In the genomic region with DNA sequence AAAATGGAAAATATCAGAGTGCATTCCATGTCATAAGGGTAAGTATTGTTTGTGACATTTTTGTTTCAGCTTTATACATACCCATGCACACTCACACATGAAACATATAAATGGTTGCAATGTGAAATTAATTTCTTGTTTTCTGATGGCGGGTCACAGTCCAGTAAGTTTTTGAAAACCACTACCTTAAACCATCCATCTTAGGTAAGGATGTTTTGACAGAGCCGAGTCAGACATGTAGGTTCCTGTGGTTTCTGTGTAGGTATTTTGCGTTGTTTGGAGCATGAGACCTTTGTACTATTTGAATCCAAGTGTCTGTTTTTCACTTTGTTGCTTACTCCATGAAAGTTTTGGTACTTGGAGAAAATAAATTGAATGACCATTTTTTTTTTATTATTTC, we compare ENCODE assay signal across 25 cellular contexts.
"Had no signal": no experiment of that assay in that cellular context is flagged by ENCODE, and none has a peak within 500 bp of the region (broad histone marks: within the 10 kb centered on the region; RNA-seq: fewer than 3 reads in every experiment).

No MANE protein-coding gene starts in this region.

- ATAC-seq: activated T-cell treated with anti-CD3 and anti-CD28 coated beads, Interleukin-2, amount 50 U/mL, for 4 hours; activated T-helper 17 cell treated with anti-CD3 and anti-CD28 coated beads, Interleukin-2, amount 50 U/mL, for 72 hours; effector memory CD8-positive, alpha-beta T cell; stimulated activated effector memory CD8-positive, alpha-beta T cell treated with anti-CD3 and anti-CD28 coated beads, Interleukin-12 subunit alpha, Interleukin-12 subunit beta, amount 100 ng/mL, for 72 hours; upper lobe of right lung had no signal

- H3K4me3 Mint-ChIP-seq: activated CD4-positive, alpha-beta memory T cell treated with anti-CD3 and anti-CD28 coated beads, Interleukin-2, amount 10 ng/mL, durations not matched to agents 7 days and 5 days; activated CD4-positive, alpha-beta T cell treated with anti-CD3 and anti-CD28 coated beads, Interleukin-2, amount 10 ng/mL, durations not matched to agents 7 days and 5 days; activated T-cell treated with anti-CD3 and anti-CD28 coated beads, Interleukin-2, amount 50 U/mL, for 4 hours; activated T-helper 17 cell treated with anti-CD3 and anti-CD28 coated beads, Interleukin-2, amount 50 U/mL, for 72 hours; effector memory CD8-positive, alpha-beta T cell; nephron; stimulated activated effector memory CD8-positive, alpha-beta T cell treated with anti-CD3 and anti-CD28 coated beads, Interleukin-12 subunit alpha, Interleukin-12 subunit beta, amount 100 ng/mL, for 72 hours had no signal

- H3K27ac Mint-ChIP-seq: activated CD4-positive, alpha-beta memory T cell treated with anti-CD3 and anti-CD28 coated beads, Interleukin-2, amount 10 ng/mL, durations not matched to agents 7 days and 5 days; activated CD4-positive, alpha-beta T cell treated with anti-CD3 and anti-CD28 coated beads, Interleukin-2, amount 10 ng/mL, durations not matched to agents 7 days and 5 days; activated T-helper 17 cell treated with anti-CD3 and anti-CD28 coated beads, Interleukin-2, amount 50 U/mL, for 72 hours; effector memory CD8-positive, alpha-beta T cell; nephron; stimulated activated effector memory CD8-positive, alpha-beta T cell treated with anti-CD3 and anti-CD28 coated beads, Interleukin-12 subunit alpha, Interleukin-12 subunit beta, amount 100 ng/mL, for 72 hours had no signal

- H3K9me3 ChIP-seq: gastroesophageal sphincter, neutrophil, prostate gland, sigmoid colon, thyroid gland, upper lobe of right lung had no signal

- DNase-seq: activated CD4-positive, alpha-beta memory T cell treated with anti-CD3 and anti-CD28 coated beads, Interleukin-2, amount 10 ng/mL, durations not matched to agents 7 days and 5 days; activated CD4-positive, alpha-beta T cell treated with anti-CD3 and anti-CD28 coated beads for 1 hour; activated CD4-positive, alpha-beta T cell treated with anti-CD3 and anti-CD28 coated beads, Interleukin-2, amount 10 ng/mL, durations not matched to agents 7 days and 5 days; activated gamma-delta T cell treated with Interleukin-2 at 50 U/mL for 16 hours; activated naive CD4-positive, alpha-beta T cell treated with anti-CD3 and anti-CD28 coated beads, Interleukin-2, amount 50 U/mL, for 16 hours; activated T-cell treated with anti-CD3 and anti-CD28 coated beads, Interleukin-2, amount 50 U/mL, for 4 hours; amygdala; caudate nucleus; cortex of kidney; effector memory CD8-positive, alpha-beta T cell; head of caudate nucleus; hippocampal formation; sigmoid colon; small intestine; stimulated activated CD4-positive, alpha-beta T cell treated with anti-CD3 and anti-CD28 coated beads, Interleukin-4, amount 100 ng/mL, for 24 hours; stomach; T-helper 2 cell; upper lobe of right lung had no signal

- H3K9me3 Mint-ChIP-seq: activated CD4-positive, alpha-beta memory T cell treated with anti-CD3 and anti-CD28 coated beads, Interleukin-2, amount 10 ng/mL, durations not matched to agents 7 days and 5 days; activated T-cell treated with anti-CD3 and anti-CD28 coated beads, Interleukin-2, amount 50 U/mL, for 4 hours; activated T-helper 17 cell treated with anti-CD3 and anti-CD28 coated beads, Interleukin-2, amount 50 U/mL, for 72 hours; stimulated activated effector memory CD8-positive, alpha-beta T cell treated with anti-CD3 and anti-CD28 coated beads, Interleukin-12 subunit alpha, Interleukin-12 subunit beta, amount 100 ng/mL, for 72 hours had no signal

- H3K4me1 ChIP-seq: gastroesophageal sphincter, prostate gland, sigmoid colon, stomach, thyroid gland, upper lobe of right lung had no signal

- H3K4me3 ChIP-seq: gastroesophageal sphincter, prostate gland, sigmoid colon, stomach, thyroid gland, upper lobe of right lung had no signal

- H3K27ac ChIP-seq: gastroesophageal sphincter, neutrophil, prostate gland, sigmoid colon, stomach, thyroid gland, upper lobe of right lung had no signal

- H3K4me1 Mint-ChIP-seq: activated CD4-positive, alpha-beta memory T cell treated with anti-CD3 and anti-CD28 coated beads, Interleukin-2, amount 10 ng/mL, durations not matched to agents 7 days and 5 days; activated CD4-positive, alpha-beta T cell treated with anti-CD3 and anti-CD28 coated beads, Interleukin-2, amount 10 ng/mL, durations not matched to agents 7 days and 5 days; activated T-helper 17 cell treated with anti-CD3 and anti-CD28 coated beads, Interleukin-2, amount 50 U/mL, for 72 hours; stimulated activated effector memory CD8-positive, alpha-beta T cell treated with anti-CD3 and anti-CD28 coated beads, Interleukin-12 subunit alpha, Interleukin-12 subunit beta, amount 100 ng/mL, for 72 hours had no signal

- H3K27me3 Mint-ChIP-seq: activated CD4-positive, alpha-beta memory T cell treated with anti-CD3 and anti-CD28 coated beads, Interleukin-2, amount 10 ng/mL, durations not matched to agents 7 days and 5 days; activated CD4-positive, alpha-beta T cell treated with anti-CD3 and anti-CD28 coated beads, Interleukin-2, amount 10 ng/mL, durations not matched to agents 7 days and 5 days; activated T-helper 17 cell treated with anti-CD3 and anti-CD28 coated beads, Interleukin-2, amount 50 U/mL, for 72 hours; effector memory CD8-positive, alpha-beta T cell had no signal

- H3K36me3 ChIP-seq: prostate gland, thyroid gland had no signal
